In genomic region chr18:25349131-25349925, GRCh38 we compare ENCODE assay signal across 10 cellular contexts. TPM values are rescaled to one million over a fixed set of nuclear protein-coding genes. Genes with fewer than 3 reads are reported as not detected.
DNase-seq lines count a peak whose midpoint lies in the region; ATAC-seq, FAIRE-seq and TF ChIP-seq lines count a peak whose summit lies in the region.
"Had no signal": no experiment of that assay in that cellular context is flagged by ENCODE, and none has a peak within 500 bp of the region (broad histone marks: within the 10 kb centered on the region; RNA-seq: fewer than 3 reads in every experiment).

No MANE protein-coding gene starts in this region.

- POLR2A ChIA-PET in A549 (lab: Yijun Ruan, JAX) (no interaction called here), HEK293 (lab: Yijun Ruan, JAX) (no interaction called here)

- peaks cover 31% of the 10 kb centered on the region for H3K79me2 ChIP-seq in astrocyte (ENCODE audit: insufficient read depth, low read length)

- peak overlapping the region; percentile 81 for H2AFZ ChIP-seq in astrocyte (ENCODE audit: low read depth, low read length)

- H4K20me1 ChIP-seq in astrocyte (ENCODE audit: insufficient read depth, low read length): peaks cover 5% of the 10 kb centered on the region

- ATAC-seq in A549 (no peak), sciatic nerve (peak; percentile 12)
- ATAC-seq: activated naive CD4-positive, alpha-beta T cell treated with anti-CD3 and anti-CD28 coated beads, Interleukin-2, amount 50 U/mL, for 72 hours had no signal

- H3K4me2 ChIP-seq in A549 (peak overlapping the region; percentile 97), astrocyte (ENCODE audit: low read length) (peak overlapping the region; percentile 93)

- WGBS in A549 (ENCODE audit: missing lambda C conversion rate): 73% methylated on average over 23 of the region's 78 CpGs

- TF ChIP-seq CTCF in A549 (IDR thresholded peaks at IDR 0.05) (no peak), HEK293 (tag by site-specific recombination; IDR thresholded peaks at IDR 0.05) (no peak), astrocyte (IDR thresholded peaks at IDR 0.05; ENCODE audit: insufficient read depth, low read depth, low read length) (no peak)

- no peak for FAIRE-seq in A549 (lab: Jason Lieb, UNC)
- FAIRE-seq in astrocyte (lab: Jason Lieb, UNC): no peak
- FAIRE-seq in RCC 7860 (lab: Jason Lieb, UNC): no peak
- FAIRE-seq: GM18507 had no signal

- no peaks in the 10 kb centered on the region for H3K9me3 Mint-ChIP-seq in astrocyte (ENCODE audit: unreplicated experiment)
- H3K9me3 Mint-ChIP-seq: activated naive CD4-positive, alpha-beta T cell treated with anti-CD3 and anti-CD28 coated beads, Interleukin-2, amount 50 U/mL, for 72 hours had no signal

- H3K4me1 ChIP-seq in A549 (peaks cover 16% of the 10 kb centered on the region; the same call in 2 of the 3 replicates), HEK293 (ENCODE audit: control insufficient read depth, insufficient read depth, low read length) (peaks cover 26% of the 10 kb centered on the region), astrocyte (ENCODE audit: insufficient read depth, low read length) (peaks cover 5% of the 10 kb centered on the region)

- no peak for TF ChIP-seq RAD21 in A549 (conservative IDR thresholded peaks at IDR 0.05 in 1 of 2, IDR thresholded peaks at IDR 0.05 in 1 of 2)

- CTCF ChIA-PET in A549 (lab: Yijun Ruan, JAX): no interaction called here
- CTCF ChIA-PET in HEK293 (lab: Yijun Ruan, JAX): interaction anchor here (0.6 to 1.0 kb wide), 4 partner anchors 28 to 1138 kb away, joined by 3 read pairs; no protein-coding TSS in a partner anchor

- peak overlapping the region; percentile 88 for H3K9ac ChIP-seq in astrocyte (ENCODE audit: low read length)

- H3K4me3 ChIP-seq in A549 (peak overlapping the region; percentile 34; the same call in 2 of the 3 replicates), HEK293 (ENCODE audit: low read depth, low read length) (peak overlapping the region; percentile 79), astrocyte (ENCODE audit: insufficient read depth, low read depth, low read length) (peak overlapping the region; percentile 88), iPS-11a (ENCODE audit: low read depth, low read length) (peak overlapping the region; percentile 65)

- no peaks in the 10 kb centered on the region for H3K27me3 ChIP-seq in astrocyte (ENCODE audit: insufficient read depth, low read length)

- peaks cover 17% of the 10 kb centered on the region for H3K4me1 Mint-ChIP-seq in astrocyte (ENCODE audit: low read depth, unreplicated experiment)

- intact Hi-C loops in sciatic nerve (cut with DNase I): no loop called here

- H3K27ac ChIP-seq in A549 (no peak overlapping the region), HEK293 (ENCODE audit: extremely low read depth, low read depth, low read length) (peak overlapping the region; percentile 92; the same call in 1 of the 2 replicates), astrocyte (ENCODE audit: low read depth, low read length) (peak overlapping the region; percentile 89)

- no peaks in the 10 kb centered on the region for H3K36me3 Mint-ChIP-seq in astrocyte (ENCODE audit: low read depth, unreplicated experiment)

- H3K4me3 Mint-ChIP-seq in astrocyte (ENCODE audit: unreplicated experiment): peak overlapping the region; percentile 97

- TF ChIP-seq POLR2A in A549 (IDR thresholded peaks at IDR 0.05; ENCODE audit: low read length): no peak

- no peaks in the 10 kb centered on the region for H3K9me3 ChIP-seq in A549
- H3K9me3 ChIP-seq in HEK293 (ENCODE audit: control insufficient read depth, insufficient read depth, low read depth, low read length): no peaks in the 10 kb centered on the region
- H3K9me3 ChIP-seq in astrocyte (ENCODE audit: insufficient read depth, low read depth, low read length): no peaks in the 10 kb centered on the region

- H3K27ac Mint-ChIP-seq in astrocyte (ENCODE audit: unreplicated experiment): peak overlapping the region; percentile 96
- H3K27ac Mint-ChIP-seq: activated naive CD4-positive, alpha-beta T cell treated with anti-CD3 and anti-CD28 coated beads, Interleukin-2, amount 50 U/mL, for 72 hours had no signal

- no peaks in the 10 kb centered on the region for H3K27me3 Mint-ChIP-seq in astrocyte (ENCODE audit: low read depth, unreplicated experiment)

- H3K36me3 ChIP-seq in HEK293 (ENCODE audit: control insufficient read depth in 2 of 2, insufficient read depth in 1 of 2, low read length in 2 of 2) (no peaks in the 10 kb centered on the region), astrocyte (ENCODE audit: insufficient read depth, low read length) (no peaks in the 10 kb centered on the region)

- TF ChIP-seq EP300 in A549 (IDR thresholded peaks at IDR 0.05): no peak

- no peak for DNase-seq in A549 (ENCODE audit: low read depth in 1 of 2, low spot score in 1 of 2)
- peak; percentile 57 for DNase-seq in astrocyte (ENCODE audit: low read depth)
- peak; percentile 65 for DNase-seq in sciatic nerve (ENCODE audit: low spot score)
- no peak for DNase-seq in NCI-H2081 (lab: John Stamatoyannopoulos, UW)
- DNase-seq in inferior parietal cortex (ENCODE audit: extremely low spot score): no peak
- DNase-seq in RCC 7860 (ENCODE audit: low spot score): no peak

TF ChIP-seq in A549, 52 proteins besides CTCF, POLR2A, EP300 and RAD21:
- TF ChIP-seq POLR2AphosphoS2 (conservative IDR thresholded peaks at IDR 0.05; ENCODE audit: low read length) (no peak), MAFK (IDR thresholded peaks at IDR 0.05; ENCODE audit: partially characterized antibody) (no peak), CEBPB (IDR thresholded peaks at IDR 0.05) (no peak), CBX2 (IDR thresholded peaks at IDR 0.05; ENCODE audit: borderline replicate concordance, low read depth) (no peak), GATA3 (IDR thresholded peaks at IDR 0.05; ENCODE audit: borderline replicate concordance) (no peak)
TF ChIP-seq in A549: peak in this region for 0.

TF ChIP-seq in HEK293, 187 proteins besides CTCF, POLR2A, EP300 and RAD21 (continues in another document):
- no peak for TF ChIP-seq ZNF391 (tag by site-specific recombination; IDR thresholded peaks at IDR 0.05; ENCODE audit: borderline replicate concordance, low read depth)
- peak; percentile 39 for TF ChIP-seq ZNF513 (tag by site-specific recombination; IDR thresholded peaks at IDR 0.05)
- TF ChIP-seq ZNF596 (tag by site-specific recombination; IDR thresholded peaks at IDR 0.05): 0 out of 2 replicates have a peak, but pooled peaks have one; percentile 7
- no peak for TF ChIP-seq ZNF175 (tag by site-specific recombination; IDR thresholded peaks at IDR 0.05)
- TF ChIP-seq ZSCAN5A (tag by site-specific recombination; IDR thresholded peaks at IDR 0.05): no peak
- no peak for TF ChIP-seq ZNF292 (tag by site-specific recombination; IDR thresholded peaks at IDR 0.05; ENCODE audit: borderline replicate concordance, low read depth)
- no peak for TF ChIP-seq ZNF155 (tag by site-specific recombination; IDR thresholded peaks at IDR 0.05)
- no peak for TF ChIP-seq ZNF10 (tag by site-specific recombination; IDR thresholded peaks at IDR 0.05)
- peak; percentile 41; the same call in 1 of the 2 replicates for TF ChIP-seq IKZF3 (tag by site-specific recombination; IDR thresholded peaks at IDR 0.05)
- no peak for TF ChIP-seq ZNF555 (tag by site-specific recombination; conservative IDR thresholded peaks at IDR 0.05)
- TF ChIP-seq SP2 (tag by site-specific recombination; IDR thresholded peaks at IDR 0.05): no peak
- no peak for TF ChIP-seq ZNF138 (tag by site-specific recombination; IDR thresholded peaks at IDR 0.05; ENCODE audit: borderline replicate concordance)
- no peak for TF ChIP-seq ZEB2 (tag by site-specific recombination; IDR thresholded peaks at IDR 0.05)
- TF ChIP-seq ZNF426 (tag by site-specific recombination; IDR thresholded peaks at IDR 0.05): no peak
- no peak for TF ChIP-seq ZNF521 (tag by site-specific recombination; IDR thresholded peaks at IDR 0.05)

RNA-seq across cellular contexts. Expression of gene ZNF521, which starts 2.6 kb away (rescaled TPM):
- polyA plus RNA-seq in A549 (2011; rRNA removed) (not detected in 2 replicates), A549 (2017; fragmentation: RNase III; extraction: RNeasy Plus Mini Kit Qiagen cat#74134 plus additional on column Dnase treatment) (not detected in 3 replicates)
- not detected in 2 replicates for polyA plus RNA-seq in A549 (2012; cell fraction: cytosol; rRNA removed)
- polyA plus RNA-seq in A549 (2012; cell fraction: nucleus; rRNA removed): 0.05 TPM in 1 of 2 replicates, not detected in the other
- polyA minus RNA-seq in A549 (2011; rRNA and poly(A)+ RNA removed): not detected in 2 replicates
- total RNA-seq in astrocyte (43.0 and 48.0 TPM in 2 replicates), sciatic nerve (57.1 TPM)
- total RNA-seq: activated naive CD4-positive, alpha-beta T cell treated with anti-CD3 and anti-CD28 coated beads, Interleukin-2, amount 50 U/mL, for 72 hours had no signal

Comparison
In these comparisons a context has a peak if more than half of its experiments do, and no peak if none do; other contexts are left out.
1. DNase-seq: peak in astrocyte (single experiment) and sciatic nerve (single experiment); none in A549 (0 of 2), NCI-H2081 (0 of 2), inferior parietal cortex (single experiment) and RCC 7860 (single experiment).
2. H3K27ac ChIP-seq: peak in HEK293 (single experiment) and astrocyte (single experiment); none in A549 (0 of 2).
3. H3K4me3 ChIP-seq: peak in every context shown above with its lines; median percentile 88 in astrocyte; 79 in HEK293; 65 in iPS-11a; 34 in A549.